8 cellular contexts compared by ENCODE assay signal in genomic region chr20:17682103-17682888, GRCh38. TPM values are rescaled to one million over a fixed set of nuclear protein-coding genes. Genes with fewer than 3 reads are reported as not detected.
DNase-seq lines count a peak whose midpoint lies in the region; ATAC-seq and TF ChIP-seq lines count a peak whose summit lies in the region.

TSS of gene RRBP1 (minus strand) at chr20:17682242. CDS start at chr20:17660507, 21,735 bp downstream.

- intact Hi-C loops in colonic mucosa (cut with DNase I) = loop anchor here (5.0 kb wide), 1 partner anchor 215 kb away; no protein-coding TSS in a partner anchor

- peak; percentile 98 for DNase-seq in GM19240 (ENCODE audit: insufficient read length, low spot score)
- peak; percentile 85 for DNase-seq in NCI-H524 treated with DMSO at 0.1 percent for 48 hours (lab: John Stamatoyannopoulos, UW)
- DNase-seq in activated CD4-positive, alpha-beta T cell treated with anti-CD3 and anti-CD28 coated beads for 48 hours = peak; percentile 97
- DNase-seq in colonic mucosa = peak; percentile 98
- peak; percentile 90 to 93 for DNase-seq in stimulated activated CD4-positive, alpha-beta T cell treated with anti-CD3 and anti-CD28 coated beads, Interleukin-1b, Interleukin-23, amount 100 ng/mL, for 4 hours (ENCODE audit: low read depth in 2 of 2)

- H3K27me3 ChIP-seq in BLaER1 treated with 17β-estradiol and CSF1 and Interleukin-3, amounts not matched to agents 10 nM and 100 nM = no peaks in the 10 kb centered on the region
- H3K27me3 ChIP-seq in colonic mucosa (no peaks in the 10 kb centered on the region), layer of hippocampus (ENCODE audit: control insufficient read depth, insufficient read depth, low read length) (no peaks in the 10 kb centered on the region)

- peaks cover 4 to 42% (median 33%) of the 10 kb centered on the region in 11 experiments; a peak in 14 of 22 replicates for H4K20me1 ChIP-seq in BLaER1 treated with 17β-estradiol and CSF1 and Interleukin-3, amounts not matched to agents 10 nM and 100 nM

- TF ChIP-seq CTCF in colonic mucosa (IDR thresholded peaks at IDR 0.05) = peak; percentile 66

- peaks cover 19 to 37% (median 25%) of the 10 kb centered on the region in 10 experiments for H3K4me1 ChIP-seq in BLaER1 treated with 17β-estradiol and CSF1 and Interleukin-3, amounts not matched to agents 10 nM and 100 nM
- H3K4me1 ChIP-seq in colonic mucosa = peaks cover 17% of the 10 kb centered on the region

- H3K4me3 ChIP-seq in BLaER1 treated with 17β-estradiol and CSF1 and Interleukin-3, amounts not matched to agents 10 nM and 100 nM = peak within 1 kb of the TSS; percentile 75 to 94 (median 85)
- H3K4me3 ChIP-seq in colonic mucosa = peak within 1 kb of the TSS; percentile 74

- H3K9me3 ChIP-seq in BLaER1 treated with 17β-estradiol and CSF1 and Interleukin-3, amounts not matched to agents 10 nM and 100 nM (replicated peaks in 1 of 11) = peaks cover 0 to 11% (median 4%) of the 10 kb centered on the region in 11 experiments; a peak in 5 of 22 replicates
- no peaks in the 10 kb centered on the region for H3K9me3 ChIP-seq in colonic mucosa

- H3K27ac ChIP-seq in BLaER1 treated with 17β-estradiol and CSF1 and Interleukin-3, amounts not matched to agents 10 nM and 100 nM = peak within 1 kb of the TSS; percentile 82 to 93 (median 88)
- H3K27ac ChIP-seq in colonic mucosa = peak within 1 kb of the TSS; percentile 90
- peak within 1 kb of the TSS; percentile 82 for H3K27ac ChIP-seq in layer of hippocampus (ENCODE audit: low read depth, low read length)

- H3K36me3 ChIP-seq in BLaER1 treated with 17β-estradiol and CSF1 and Interleukin-3, amounts not matched to agents 10 nM and 100 nM = peaks cover 12 to 26% (median 22%) of the 10 kb centered on the region in 11 experiments; a peak in 21 of 22 replicates
- no peaks in the 10 kb centered on the region for H3K36me3 ChIP-seq in colonic mucosa

- H3K9ac ChIP-seq in BLaER1 treated with 17β-estradiol and CSF1 and Interleukin-3, amounts not matched to agents 10 nM and 100 nM = peak within 1 kb of the TSS; percentile 87 to 95 (median 93)
- peak within 1 kb of the TSS; percentile 62 to 98 for H3K9ac ChIP-seq in colonic mucosa (ENCODE audit: low read depth in 2 of 2, low read length in 2 of 2)

- peak; percentile 85 for ATAC-seq in HG03460 (IDR thresholded peaks at IDR 0.05; ENCODE audit: unreplicated experiment)

- peak within 1 kb of the TSS; percentile 89 to 99 (median 97) for H3K4me2 ChIP-seq in BLaER1 treated with 17β-estradiol and CSF1 and Interleukin-3, amounts not matched to agents 10 nM and 100 nM

RNA-seq across cellular contexts. Expression of gene RRBP1, which starts in this region (rescaled TPM):
- 100 to 1,000 TPM; 402 to 509 TPM for total RNA-seq in colonic mucosa

Comparison
In these comparisons a context has a peak if more than half of its experiments do, and no peak if none do; other contexts are left out.
1. Peak in every context shown above with its lines: DNase-seq, ATAC-seq, H3K4me3 ChIP-seq and H3K27ac ChIP-seq.